9 cellular contexts compared by ENCODE assay signal in genomic region chr13:98998831-98999634, GRCh38. TPM values are rescaled to one million over a fixed set of nuclear protein-coding genes. Genes with fewer than 3 reads are reported as not detected.
DNase-seq lines count a peak whose midpoint lies in the region; ATAC-seq and TF ChIP-seq lines count a peak whose summit lies in the region.
"Had no signal": no experiment of that assay in that cellular context is flagged by ENCODE, and none has a peak within 500 bp of the region (broad histone marks: within the 10 kb centered on the region; RNA-seq: fewer than 3 reads in every experiment).

No MANE protein-coding gene starts in this region.

- ATAC-seq in stimulated activated memory B cell treated with anti-CD40 and anti-IgM and Interleukin-4, amounts not matched to agents 10 μg/mL and 1 μg/mL and 100 μg/mL, for 72 hours, result peak; percentile 68
- ATAC-seq in esophagus mucosa, result no peak

- no peak overlapping the region for H3K4me3 ChIP-seq in fibroblast of pulmonary artery (replicated peaks; ENCODE audit: low read depth, low read length)

- peak; percentile 53 for DNase-seq in NCI-H82 (lab: John Stamatoyannopoulos, UW)
- DNase-seq in NCI-H82 treated with DMSO at 0.1 percent for 48 hours (lab: John Stamatoyannopoulos, UW; ENCODE audit: unreplicated experiment), result no peak
- DNase-seq in activated CD4-positive, alpha-beta T cell treated with anti-CD3 and anti-CD28 coated beads for 48 hours, result peak; percentile 50
- peak; percentile 27 for DNase-seq in fibroblast of pulmonary artery (ENCODE audit: low read depth)
- no peak for DNase-seq in CD14-positive monocyte (ENCODE audit: low spot score)
- no peak for DNase-seq in hepatic stellate cell (ENCODE audit: low spot score)
- DNase-seq: substantia nigra had no signal

- H3K9me3 Mint-ChIP-seq in stimulated activated memory B cell treated with anti-CD40 and anti-IgM and Interleukin-4, amounts not matched to agents 10 μg/mL and 1 μg/mL and 100 μg/mL, for 72 hours, result no peaks in the 10 kb centered on the region
- H3K9me3 Mint-ChIP-seq in CD14-positive monocyte, result peaks cover 0 to 3% (median 0%) of the 10 kb centered on the region in 7 donors

- no peaks in the 10 kb centered on the region for H3K36me3 Mint-ChIP-seq in stimulated activated memory B cell treated with anti-CD40 and anti-IgM and Interleukin-4, amounts not matched to agents 10 μg/mL and 1 μg/mL and 100 μg/mL, for 72 hours
- H3K36me3 Mint-ChIP-seq in CD14-positive monocyte, result no peaks in the 10 kb centered on the region

- TF ChIP-seq CTCF in fibroblast of pulmonary artery (IDR thresholded peaks at IDR 0.05; ENCODE audit: low read length, missing control alignments) (no peak), CD14-positive monocyte (IDR thresholded peaks at IDR 0.05) (no peak)

- no peaks in the 10 kb centered on the region for H3K27me3 Mint-ChIP-seq in stimulated activated memory B cell treated with anti-CD40 and anti-IgM and Interleukin-4, amounts not matched to agents 10 μg/mL and 1 μg/mL and 100 μg/mL, for 72 hours
- peaks cover 41 to 57% (median 52%) of the 10 kb centered on the region in 3 donors for H3K27me3 Mint-ChIP-seq in CD14-positive monocyte (ENCODE audit: low read depth in 3 of 3)

- intact Hi-C loops in CD14-positive monocyte (cut with micrococcal nuclease), result no loop called here

- H3K4me3 Mint-ChIP-seq in stimulated activated memory B cell treated with anti-CD40 and anti-IgM and Interleukin-4, amounts not matched to agents 10 μg/mL and 1 μg/mL and 100 μg/mL, for 72 hours, result no peak overlapping the region
- H3K4me3 Mint-ChIP-seq in CD14-positive monocyte, result peak overlapping the region in 1 of 2 donors; percentile 18

- peaks cover 27% of the 10 kb centered on the region for H3K4me1 Mint-ChIP-seq in stimulated activated memory B cell treated with anti-CD40 and anti-IgM and Interleukin-4, amounts not matched to agents 10 μg/mL and 1 μg/mL and 100 μg/mL, for 72 hours
- H3K4me1 Mint-ChIP-seq in CD14-positive monocyte, result no peaks in the 10 kb centered on the region

- no peak overlapping the region for H3K27ac Mint-ChIP-seq in stimulated activated memory B cell treated with anti-CD40 and anti-IgM and Interleukin-4, amounts not matched to agents 10 μg/mL and 1 μg/mL and 100 μg/mL, for 72 hours
- no peak overlapping the region for H3K27ac Mint-ChIP-seq in CD14-positive monocyte

RNA-seq across cellular contexts. Expression of gene DOCK9, which starts 21.2 kb away (rescaled TPM):
- not detected for polyA plus RNA-seq in CD14-positive monocyte
- 97.3 TPM for total RNA-seq in esophagus mucosa

Comparison
In these comparisons a context has a peak if more than half of its experiments do, and no peak if none do; other contexts are left out.
1. DNase-seq: peak in NCI-H82 (single experiment), activated CD4-positive, alpha-beta T cell treated with anti-CD3 and anti-CD28 coated beads for 48 hours (single experiment) and fibroblast of pulmonary artery (single experiment); none in NCI-H82 treated with DMSO at 0.1 percent for 48 hours (single experiment), CD14-positive monocyte (single experiment) and hepatic stellate cell (single experiment).